ENCODE assay signal across 34 cellular contexts in genomic region chr20:49468412-49468811, GRCh38. TPM values are rescaled to one million over a fixed set of nuclear protein-coding genes. Genes with fewer than 3 reads are reported as not detected.
"Had no signal": no experiment of that assay in that cellular context is flagged by ENCODE, and none has a peak within 500 bp of the region (broad histone marks: within the 10 kb centered on the region; RNA-seq: fewer than 3 reads in every experiment).

No MANE protein-coding gene starts in this region.

- H3K4me3 ChIP-seq: adrenal gland, ascending aorta, breast epithelium, cardiac muscle cell, coronary artery, esophagus muscularis mucosa, gastrocnemius medialis had no signal

- H3K4me1 Mint-ChIP-seq: activated CD4-positive, alpha-beta T cell treated with anti-CD3 and anti-CD28 coated beads for 36 hours; activated CD4-positive, alpha-beta T cell treated with anti-CD3 and anti-CD28 coated beads, Interleukin-2, amount 10 ng/mL, durations not matched to agents 24 days and 14 days; activated CD8-positive, alpha-beta memory T cell treated with anti-CD3 and anti-CD28 coated beads, Interleukin-2, amount 10 ng/mL, durations not matched to agents 7 days and 5 days; activated naive CD4-positive, alpha-beta T cell treated with anti-CD3 and anti-CD28 coated beads, Interleukin-2, amount 50 U/mL, for 24 hours; activated naive CD8-positive, alpha-beta T cell treated with anti-CD3 and anti-CD28 coated beads for 36 hours; activated naive CD8-positive, alpha-beta T cell treated with anti-CD3 and anti-CD28 coated beads, Interleukin-2, amount 50 U/mL, for 24 hours had no signal

- H3K27me3 Mint-ChIP-seq: brain had no signal

- H3K4me3 Mint-ChIP-seq: activated CD4-positive, alpha-beta memory T cell treated with anti-CD3 and anti-CD28 coated beads for 36 hours; activated CD4-positive, alpha-beta T cell treated with anti-CD3 and anti-CD28 coated beads for 36 hours; activated CD4-positive, alpha-beta T cell treated with anti-CD3 and anti-CD28 coated beads, Interleukin-2, amount 10 ng/mL, durations not matched to agents 24 days and 14 days; activated CD8-positive, alpha-beta memory T cell treated with anti-CD3 and anti-CD28 coated beads, Interleukin-2, amount 10 ng/mL, durations not matched to agents 7 days and 5 days; activated naive CD4-positive, alpha-beta T cell treated with anti-CD3 and anti-CD28 coated beads for 36 hours; activated naive CD4-positive, alpha-beta T cell treated with anti-CD3 and anti-CD28 coated beads, Interleukin-2, amount 50 U/mL, for 24 hours; activated naive CD8-positive, alpha-beta T cell treated with anti-CD3 and anti-CD28 coated beads for 36 hours; activated naive CD8-positive, alpha-beta T cell treated with anti-CD3 and anti-CD28 coated beads, Interleukin-2, amount 50 U/mL, for 24 hours; activated T-helper 1 cell treated with anti-CD3 and anti-CD28 coated beads, Interleukin-12 subunit alpha, Interleukin-12 subunit beta, Interleukin-2, Interleukin-4 antibody, amounts not matched to agents 30 ng/mL and 10 ng/mL and 1 ng/mL, durations not matched to agents 14 hours and 24 hours and 36 hours; brain; central memory CD8-positive, alpha-beta T cell; dendritic cell treated with granulocyte-macrophage colony-stimulating factor and Interleukin-4, amounts not matched to agents 40 ng/mL and 50 ng/mL, for 4 days; effector memory CD8-positive, alpha-beta T cell had no signal

- H3K27ac Mint-ChIP-seq: activated CD4-positive, alpha-beta memory T cell treated with anti-CD3 and anti-CD28 coated beads for 36 hours; activated CD4-positive, alpha-beta T cell treated with anti-CD3 and anti-CD28 coated beads for 36 hours; activated CD4-positive, alpha-beta T cell treated with anti-CD3 and anti-CD28 coated beads, Interleukin-2, amount 10 ng/mL, durations not matched to agents 24 days and 14 days; activated CD8-positive, alpha-beta memory T cell treated with anti-CD3 and anti-CD28 coated beads, Interleukin-2, amount 10 ng/mL, durations not matched to agents 7 days and 5 days; activated naive CD4-positive, alpha-beta T cell treated with anti-CD3 and anti-CD28 coated beads for 36 hours; activated naive CD4-positive, alpha-beta T cell treated with anti-CD3 and anti-CD28 coated beads, Interleukin-2, amount 50 U/mL, for 24 hours; activated naive CD8-positive, alpha-beta T cell treated with anti-CD3 and anti-CD28 coated beads for 36 hours; activated naive CD8-positive, alpha-beta T cell treated with anti-CD3 and anti-CD28 coated beads, Interleukin-2, amount 50 U/mL, for 24 hours; activated T-helper 1 cell treated with anti-CD3 and anti-CD28 coated beads, Interleukin-12 subunit alpha, Interleukin-12 subunit beta, Interleukin-2, Interleukin-4 antibody, amounts not matched to agents 30 ng/mL and 10 ng/mL and 1 ng/mL, durations not matched to agents 14 hours and 24 hours and 36 hours; activated T-helper 2 cell treated with anti-CD3 and anti-CD28 coated beads, Interferon-gamma antibody, Interleukin-2, Interleukin-4, amounts not matched to agents 10 μg/mL and 5 μg/mL and 100 μg/mL, durations not matched to agents 14 hours and 24 hours and 36 hours; brain; dendritic cell treated with granulocyte-macrophage colony-stimulating factor and Interleukin-4, amounts not matched to agents 40 ng/mL and 50 ng/mL, for 4 days; effector memory CD8-positive, alpha-beta T cell had no signal

- H3K36me3 ChIP-seq: adrenal gland, ascending aorta, breast epithelium, cardiac muscle cell had no signal

- H3K9me3 ChIP-seq: adrenal gland, ascending aorta, breast epithelium, esophagus muscularis mucosa, gastrocnemius medialis had no signal

- ATAC-seq: activated CD4-positive, alpha-beta T cell treated with anti-CD3 and anti-CD28 coated beads for 36 hours; activated CD8-positive, alpha-beta memory T cell treated with anti-CD3 and anti-CD28 coated beads, Interleukin-2, amount 10 ng/mL, durations not matched to agents 7 days and 5 days; activated naive CD8-positive, alpha-beta T cell treated with anti-CD3 and anti-CD28 coated beads, Interleukin-2, amount 50 U/mL, for 24 hours; effector memory CD8-positive, alpha-beta T cell; foreskin keratinocyte; gastrocnemius medialis had no signal

- H3K9me3 Mint-ChIP-seq: activated CD4-positive, alpha-beta memory T cell treated with anti-CD3 and anti-CD28 coated beads for 36 hours; activated CD4-positive, alpha-beta T cell treated with anti-CD3 and anti-CD28 coated beads, Interleukin-2, amount 10 ng/mL, durations not matched to agents 24 days and 14 days; activated naive CD4-positive, alpha-beta T cell treated with anti-CD3 and anti-CD28 coated beads for 36 hours; activated naive CD4-positive, alpha-beta T cell treated with anti-CD3 and anti-CD28 coated beads, Interleukin-2, amount 50 U/mL, for 24 hours; activated naive CD8-positive, alpha-beta T cell treated with anti-CD3 and anti-CD28 coated beads for 36 hours; activated naive CD8-positive, alpha-beta T cell treated with anti-CD3 and anti-CD28 coated beads, Interleukin-2, amount 50 U/mL, for 24 hours; activated T-helper 1 cell treated with anti-CD3 and anti-CD28 coated beads, Interleukin-12 subunit alpha, Interleukin-12 subunit beta, Interleukin-2, Interleukin-4 antibody, amounts not matched to agents 30 ng/mL and 10 ng/mL and 1 ng/mL, durations not matched to agents 14 hours and 24 hours and 36 hours; activated T-helper 2 cell treated with anti-CD3 and anti-CD28 coated beads, Interferon-gamma antibody, Interleukin-2, Interleukin-4, amounts not matched to agents 10 μg/mL and 5 μg/mL and 100 μg/mL, durations not matched to agents 14 hours and 24 hours and 36 hours; central memory CD8-positive, alpha-beta T cell; dendritic cell treated with granulocyte-macrophage colony-stimulating factor and Interleukin-4, amounts not matched to agents 40 ng/mL and 50 ng/mL, for 4 days; effector memory CD8-positive, alpha-beta T cell had no signal

- H3K27me3 ChIP-seq: adrenal gland, ascending aorta, breast epithelium, cardiac muscle cell, esophagus muscularis mucosa, gastrocnemius medialis had no signal

- H3K27ac ChIP-seq: adrenal gland, ascending aorta, breast epithelium, cardiac muscle cell, coronary artery, esophagus muscularis mucosa, foreskin keratinocyte, gastrocnemius medialis had no signal

- H3K36me3 Mint-ChIP-seq: activated CD4-positive, alpha-beta memory T cell treated with anti-CD3 and anti-CD28 coated beads for 36 hours; activated CD8-positive, alpha-beta memory T cell treated with anti-CD3 and anti-CD28 coated beads, Interleukin-2, amount 10 ng/mL, durations not matched to agents 7 days and 5 days; activated naive CD4-positive, alpha-beta T cell treated with anti-CD3 and anti-CD28 coated beads, Interleukin-2, amount 50 U/mL, for 24 hours; activated naive CD8-positive, alpha-beta T cell treated with anti-CD3 and anti-CD28 coated beads for 36 hours had no signal

- DNase-seq: activated CD4-positive, alpha-beta memory T cell treated with anti-CD3 and anti-CD28 coated beads for 36 hours; activated CD4-positive, alpha-beta T cell treated with anti-CD3 and anti-CD28 coated beads for 36 hours; activated CD4-positive, alpha-beta T cell treated with anti-CD3 and anti-CD28 coated beads, Interleukin-2, amount 10 ng/mL, durations not matched to agents 24 days and 14 days; activated CD4-positive, CD25-positive, alpha-beta regulatory T cell; activated CD4-positive, CD25-positive, alpha-beta regulatory T cell treated with anti-CD3 and anti-CD28 coated beads, Interleukin-2, amount 50 U/mL, for 72 hours; activated CD8-positive, alpha-beta memory T cell treated with anti-CD3 and anti-CD28 coated beads, Interleukin-2, amount 10 ng/mL, durations not matched to agents 7 days and 5 days; activated CD8-positive, alpha-beta memory T cell treated with anti-CD3 and anti-CD28 coated beads, Interleukin-2, amount 50 U/mL, for 4 hours; activated effector memory CD4-positive, alpha-beta T cell treated with anti-CD3 and anti-CD28 coated beads, Interleukin-2, amount 50 U/mL, for 16 hours; activated naive CD4-positive, alpha-beta T cell treated with anti-CD3 and anti-CD28 coated beads for 36 hours; activated naive CD8-positive, alpha-beta T cell treated with anti-CD3 and anti-CD28 coated beads for 36 hours; activated naive CD8-positive, alpha-beta T cell treated with anti-CD3 and anti-CD28 coated beads, Interleukin-2, amount 50 U/mL, for 24 hours; activated T-cell treated with anti-CD3 and anti-CD28 coated beads, Interleukin-2, amount 50 U/mL, for 1 hour; activated T-cell treated with anti-CD3 and anti-CD28 coated beads, Interleukin-2, amount 50 U/mL, for 48 hours; adrenal gland; amygdala; effector CD4-positive, alpha-beta T cell; effector memory CD8-positive, alpha-beta T cell; erythroblast; foreskin keratinocyte; gastrocnemius medialis; glutamatergic neuron; T-helper 2 cell had no signal

- H3K4me1 ChIP-seq: adrenal gland, ascending aorta, breast epithelium, foreskin keratinocyte had no signal

RNA-seq across cellular contexts. Expression of gene KCNB1, which starts 14.1 kb away (rescaled TPM):
- total RNA-seq: activated CD4-positive, alpha-beta memory T cell treated with anti-CD3 and anti-CD28 coated beads for 36 hours; activated CD4-positive, alpha-beta T cell treated with anti-CD3 and anti-CD28 coated beads for 36 hours; activated CD8-positive, alpha-beta memory T cell treated with anti-CD3 and anti-CD28 coated beads for 36 hours; activated naive CD4-positive, alpha-beta T cell treated with anti-CD3 and anti-CD28 coated beads for 36 hours; activated naive CD8-positive, alpha-beta T cell treated with anti-CD3 and anti-CD28 coated beads for 36 hours; ascending aorta; foreskin keratinocyte had no signal
- polyA plus RNA-seq: foreskin keratinocyte had no signal
